1 cellular context compared by ENCODE assay signal in genomic region chr5:159206368-159206767, GRCh38.
TF ChIP-seq lines count a peak whose summit lies in the region.

No MANE protein-coding gene starts in this region.

TF ChIP-seq in K562, 482 proteins besides CTCF, POLR2A, EP300 and RAD21 (continued from another document):
- TF ChIP-seq TRIM25 (IDR thresholded peaks at IDR 0.05; ENCODE audit: borderline replicate concordance) (no peak), ZNF511 (CRISPR knock-in tag; IDR thresholded peaks at IDR 0.05) (no peak), TBL1XR1 (IDR thresholded peaks at IDR 0.05; ENCODE audit: low read length in 2 of 2) (no peak), RBBP5 (IDR thresholded peaks at IDR 0.05; ENCODE audit: borderline replicate concordance, insufficient read depth, low read length, poor library complexity, severe bottlenecking) (no peak), TAF7 (tag; IDR thresholded peaks at IDR 0.05) (no peak), DPF2 (IDR thresholded peaks at IDR 0.05) (no peak), PKNOX1 (IDR thresholded peaks at IDR 0.05) (peak; percentile 37; the same call in 1 of the 2 replicates), SMARCE1 (IDR thresholded peaks at IDR 0.05) (no peak), PBX2 (CRISPR knock-in tag; IDR thresholded peaks at IDR 0.05; ENCODE audit: low read depth) (no peak), PBX2 (tag; conservative IDR thresholded peaks at IDR 0.05; ENCODE audit: low read depth) (peak; percentile 60), ZNF592 (IDR thresholded peaks at IDR 0.05) (0 out of 2 replicates have a peak, but pooled peaks have one; percentile 12), TEAD1 (CRISPR knock-in tag; IDR thresholded peaks at IDR 0.05) (no peak), MLLT1 (IDR thresholded peaks at IDR 0.05) (0 out of 4 replicates have a peak, but pooled peaks of 1 of the 2 experiments have one; percentile 8)
TF ChIP-seq in K562: peak in this region for 5.
